Comparison of ENCODE assay signal across 9 cellular contexts in the genomic region with DNA sequence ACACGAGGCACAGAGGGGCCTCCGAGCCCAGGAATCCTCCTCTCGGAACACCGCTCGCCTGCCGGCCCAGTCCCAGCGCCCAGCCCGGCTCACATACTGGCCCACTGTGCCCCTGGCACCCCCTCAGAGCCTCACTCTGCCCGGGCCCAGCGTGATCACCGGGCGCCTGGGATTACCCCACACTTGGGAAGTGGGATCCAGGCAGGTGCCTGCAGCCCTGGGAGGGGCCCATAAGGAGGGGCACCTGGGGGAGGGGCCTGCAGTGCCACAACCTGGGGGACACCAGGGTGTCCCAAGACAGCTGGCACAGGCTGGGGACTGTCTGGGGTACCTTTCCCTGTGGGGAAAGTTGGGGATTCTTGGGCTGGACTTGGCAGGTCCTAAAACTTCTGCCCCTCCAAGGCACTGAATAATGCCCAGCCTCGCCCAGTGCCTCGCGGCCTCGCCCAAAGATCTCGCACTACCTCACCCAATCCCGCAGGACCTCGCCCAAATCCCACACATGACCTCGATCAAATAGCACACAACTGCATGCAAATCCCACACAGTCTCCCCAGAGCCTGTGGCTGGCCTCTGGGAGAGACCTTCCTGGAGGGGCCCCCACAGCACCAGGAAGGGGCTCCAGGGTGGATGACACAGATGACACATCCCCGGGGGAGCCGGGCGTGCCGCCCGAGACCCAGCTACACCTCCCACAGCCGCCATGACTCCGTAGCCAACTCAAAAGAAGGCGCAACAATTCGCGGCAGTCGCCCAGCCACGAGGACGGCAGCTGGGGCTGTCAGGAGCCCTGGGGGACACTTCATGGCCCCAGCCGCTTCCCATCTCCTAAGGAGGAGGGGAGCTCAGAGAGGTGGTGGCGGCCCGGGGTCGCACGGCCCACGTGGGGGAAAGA. TPM values are rescaled to one million over a fixed set of nuclear protein-coding genes. Genes with fewer than 3 reads are reported as not detected.
DNase-seq lines count a peak whose midpoint lies in the region; ATAC-seq and TF ChIP-seq lines count a peak whose summit lies in the region.
"Had no signal": no experiment of that assay in that cellular context is flagged by ENCODE, and none has a peak within 500 bp of the region (broad histone marks: within the 10 kb centered on the region; RNA-seq: fewer than 3 reads in every experiment).

No MANE protein-coding gene starts in this region.

- H3K27ac ChIP-seq in BLaER1 (peak overlapping the region; percentile 59; the same call in 1 of the 2 replicates), thyroid gland (peak overlapping the region in 1 of 3 donors; percentile 38)

- H3K4me1 Mint-ChIP-seq in dendritic cell treated with granulocyte-macrophage colony-stimulating factor and Interleukin-4, amounts not matched to agents 40 ng/mL and 50 ng/mL, for 4 days (ENCODE audit: low read depth), result peaks cover 80% of the 10 kb centered on the region
- H3K4me1 Mint-ChIP-seq in natural killer cell, result peaks cover 41 to 80% of the 10 kb centered on the region in 2 donors

- H3K4me2 ChIP-seq in BLaER1, result peak overlapping the region; percentile 96

- H3K27me3 ChIP-seq in BLaER1, result no peaks in the 10 kb centered on the region
- no peaks in the 10 kb centered on the region for H3K27me3 ChIP-seq in thyroid gland

- H4K20me1 ChIP-seq in BLaER1, result peaks cover 96% of the 10 kb centered on the region

- H3K9me3 ChIP-seq in BLaER1, result no peaks in the 10 kb centered on the region
- no peaks in the 10 kb centered on the region for H3K9me3 ChIP-seq in thyroid gland

- no peaks in the 10 kb centered on the region for H3K9me3 Mint-ChIP-seq in dendritic cell treated with granulocyte-macrophage colony-stimulating factor and Interleukin-4, amounts not matched to agents 40 ng/mL and 50 ng/mL, for 4 days
- H3K9me3 Mint-ChIP-seq in natural killer cell, result no peaks in the 10 kb centered on the region

- no peak for TF ChIP-seq POLR2A in thyroid gland (IDR thresholded peaks at IDR 0.05)

- H3K4me3 Mint-ChIP-seq in dendritic cell treated with granulocyte-macrophage colony-stimulating factor and Interleukin-4, amounts not matched to agents 40 ng/mL and 50 ng/mL, for 4 days, result peak overlapping the region; percentile 49
- H3K4me3 Mint-ChIP-seq in natural killer cell, result peak overlapping the region; percentile 90

- H3K9ac ChIP-seq in BLaER1, result peak overlapping the region; percentile 54; the same call in 1 of the 2 replicates

- no peak for TF ChIP-seq CTCF in natural killer cell (IDR thresholded peaks at IDR 0.05)
- TF ChIP-seq CTCF in thyroid gland (IDR thresholded peaks at IDR 0.05), result no peak

- peaks cover 12% of the 10 kb centered on the region for H3K36me3 ChIP-seq in BLaER1
- H3K36me3 ChIP-seq in thyroid gland, result no peaks in the 10 kb centered on the region

- H3K27me3 Mint-ChIP-seq in dendritic cell treated with granulocyte-macrophage colony-stimulating factor and Interleukin-4, amounts not matched to agents 40 ng/mL and 50 ng/mL, for 4 days, result peaks cover 19% of the 10 kb centered on the region
- H3K27me3 Mint-ChIP-seq in natural killer cell (ENCODE audit: low read depth in 2 of 2), result no peaks in the 10 kb centered on the region

- ATAC-seq in natural killer cell (peak in 1 of 3 donors; percentile 6), HG03280 (IDR thresholded peaks at IDR 0.05; ENCODE audit: unreplicated experiment) (no peak)
- ATAC-seq: Panc1 had no signal

- WGBS in thyroid gland, 2 donors, result 84 to 92% methylated on average over 21 to 38 of the region's 39 CpGs

- H3K4me1 ChIP-seq in BLaER1 (peaks cover 93% of the 10 kb centered on the region), thyroid gland (peaks cover 7 to 57% of the 10 kb centered on the region in 2 donors)

- peak overlapping the region; percentile 75 for H3K27ac Mint-ChIP-seq in dendritic cell treated with granulocyte-macrophage colony-stimulating factor and Interleukin-4, amounts not matched to agents 40 ng/mL and 50 ng/mL, for 4 days
- H3K27ac Mint-ChIP-seq in natural killer cell, result peak overlapping the region; percentile 88 to 90

- peak; percentile 6 for DNase-seq in MV-4-11 (lab: John Stamatoyannopoulos, UW)
- no peak for DNase-seq in natural killer cell
- DNase-seq in UCSD-AML1 (lab: John Stamatoyannopoulos, UW; ENCODE audit: unreplicated experiment), result no peak
- DNase-seq in NCI-H1417 treated with DMSO at 0.1 percent for 48 hours (lab: John Stamatoyannopoulos, UW), result no peak
- no peak for DNase-seq in thyroid gland

- peaks cover 63% of the 10 kb centered on the region for H3K36me3 Mint-ChIP-seq in dendritic cell treated with granulocyte-macrophage colony-stimulating factor and Interleukin-4, amounts not matched to agents 40 ng/mL and 50 ng/mL, for 4 days (ENCODE audit: low read depth)
- H3K36me3 Mint-ChIP-seq in natural killer cell, result no peaks in the 10 kb centered on the region

- intact Hi-C loops in dendritic cell treated with granulocyte-macrophage colony-stimulating factor and Interleukin-4, amounts not matched to agents 40 ng/mL and 50 ng/mL, for 4 days (cut with micrococcal nuclease), result loop anchor here (5.0 kb wide), 2 partner anchors 45 to 85 kb away; no protein-coding TSS in a partner anchor
- intact Hi-C loops in natural killer cell (cut with micrococcal nuclease), result loop anchor here (5.0 to 10.0 kb wide), 2 partner anchors 100 to 313 kb away; a partner anchor contains a TSS
- intact Hi-C loops in thyroid gland (cut with DNase I), result no loop called here

- peak overlapping the region; percentile 45; the same call in 1 of the 2 replicates for H3K4me3 ChIP-seq in BLaER1
- no peak overlapping the region for H3K4me3 ChIP-seq in thyroid gland (replicated peaks in 1 of 3)

RNA-seq across cellular contexts. Expression of a gene that starts 13.7 kb away (rescaled TPM):
- total RNA-seq in natural killer cell (100 to 1,000 TPM; 126 to 228 (median 192) TPM), thyroid gland (10 to 100 TPM; 19.6 to 35.4 (median 23.2) TPM)

RNA-seq across cellular contexts. Expression of a gene that starts 49.3 kb away (rescaled TPM):
- total RNA-seq in natural killer cell, result 10 to 100 TPM; 84.3 to 89.0 (median 87.1) TPM
- total RNA-seq in thyroid gland, result 10 to 100 TPM; 47.7 to 73.8 (median 62.5) TPM
